In the genomic region with DNA sequence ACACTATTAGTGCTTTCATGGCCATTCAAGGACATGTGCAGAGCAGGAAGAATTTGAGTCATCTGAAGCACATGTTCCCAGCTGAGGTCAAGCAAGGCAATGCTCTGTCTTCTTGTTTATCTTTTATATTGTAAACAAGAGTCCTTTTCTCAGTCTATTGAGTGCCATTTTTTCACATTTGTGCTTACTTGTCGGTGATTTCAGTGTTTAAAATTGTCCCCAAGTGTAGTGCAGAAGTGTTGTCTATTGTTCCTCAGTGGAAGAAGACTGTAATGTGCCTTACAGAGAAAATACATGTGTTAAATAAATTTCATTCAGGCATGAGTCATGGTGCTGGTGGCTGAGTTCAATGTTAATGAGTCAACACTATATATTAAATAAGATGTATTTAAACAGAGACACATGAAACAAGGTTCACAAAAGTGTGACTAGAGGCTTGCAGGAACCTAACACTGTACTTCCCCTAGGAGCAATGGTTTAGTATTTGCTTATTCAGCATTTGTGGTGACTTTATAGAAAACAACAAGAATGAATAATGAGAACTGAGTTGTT, we compare ENCODE assay signal across 1 cellular context.
TF ChIP-seq lines count a peak whose summit lies in the region.

No MANE protein-coding gene starts in this region.

TF ChIP-seq in WTC11, 78 proteins besides CTCF, POLR2A, EP300 and RAD21 (continued from another document):
- TF ChIP-seq, protein P1, sequence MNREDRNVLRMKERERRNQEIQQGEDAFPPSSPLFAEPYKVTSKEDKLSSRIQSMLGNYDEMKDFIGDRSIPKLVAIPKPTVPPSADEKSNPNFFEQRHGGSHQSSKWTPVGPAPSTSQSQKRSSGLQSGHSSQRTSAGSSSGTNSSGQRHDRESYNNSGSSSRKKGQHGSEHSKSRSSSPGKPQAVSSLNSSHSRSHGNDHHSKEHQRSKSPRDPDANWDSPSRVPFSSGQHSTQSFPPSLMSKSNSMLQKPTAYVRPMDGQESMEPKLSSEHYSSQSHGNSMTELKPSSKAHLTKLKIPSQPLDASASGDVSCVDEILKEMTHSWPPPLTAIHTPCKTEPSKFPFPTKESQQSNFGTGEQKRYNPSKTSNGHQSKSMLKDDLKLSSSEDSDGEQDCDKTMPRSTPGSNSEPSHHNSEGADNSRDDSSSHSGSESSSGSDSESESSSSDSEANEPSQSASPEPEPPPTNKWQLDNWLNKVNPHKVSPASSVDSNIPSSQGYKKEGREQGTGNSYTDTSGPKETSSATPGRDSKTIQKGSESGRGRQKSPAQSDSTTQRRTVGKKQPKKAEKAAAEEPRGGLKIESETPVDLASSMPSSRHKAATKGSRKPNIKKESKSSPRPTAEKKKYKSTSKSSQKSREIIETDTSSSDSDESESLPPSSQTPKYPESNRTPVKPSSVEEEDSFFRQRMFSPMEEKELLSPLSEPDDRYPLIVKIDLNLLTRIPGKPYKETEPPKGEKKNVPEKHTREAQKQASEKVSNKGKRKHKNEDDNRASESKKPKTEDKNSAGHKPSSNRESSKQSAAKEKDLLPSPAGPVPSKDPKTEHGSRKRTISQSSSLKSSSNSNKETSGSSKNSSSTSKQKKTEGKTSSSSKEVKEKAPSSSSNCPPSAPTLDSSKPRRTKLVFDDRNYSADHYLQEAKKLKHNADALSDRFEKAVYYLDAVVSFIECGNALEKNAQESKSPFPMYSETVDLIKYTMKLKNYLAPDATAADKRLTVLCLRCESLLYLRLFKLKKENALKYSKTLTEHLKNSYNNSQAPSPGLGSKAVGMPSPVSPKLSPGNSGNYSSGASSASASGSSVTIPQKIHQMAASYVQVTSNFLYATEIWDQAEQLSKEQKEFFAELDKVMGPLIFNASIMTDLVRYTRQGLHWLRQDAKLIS (CRISPR knock-in tag; IDR thresholded peaks at IDR 0.05; ENCODE audit: borderline replicate concordance), result no peak
- TF ChIP-seq CBFB (CRISPR knock-in tag; IDR thresholded peaks at IDR 0.05; ENCODE audit: low read depth) (no peak), TEAD4 (CRISPR knock-in tag; IDR thresholded peaks at IDR 0.05) (no peak), CREM (CRISPR knock-in tag; IDR thresholded peaks at IDR 0.05) (no peak), NFATC4 (CRISPR knock-in tag; IDR thresholded peaks at IDR 0.05) (no peak)
